Comparison of ENCODE assay signal across 8 cellular contexts in the genomic region with DNA sequence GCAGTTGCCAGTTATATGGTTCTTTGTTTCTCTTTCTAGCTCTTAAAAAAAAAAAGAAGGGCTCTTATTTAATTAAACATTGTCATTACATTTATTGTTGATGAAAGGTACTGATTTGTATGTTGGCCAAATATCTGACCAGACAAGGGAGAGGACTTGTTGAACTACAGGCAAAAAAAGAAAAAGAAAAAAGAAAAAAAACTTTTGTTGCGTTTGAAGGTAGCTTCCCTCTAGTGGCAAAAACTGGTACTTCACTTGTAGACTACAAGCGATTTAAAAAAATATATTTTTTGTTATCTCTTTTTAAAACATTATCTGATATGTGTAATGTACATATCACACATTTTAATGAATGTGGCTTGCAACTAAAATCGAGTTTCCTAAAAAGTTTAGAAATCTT.
DNase-seq lines count a peak whose midpoint lies in the region; ATAC-seq, FAIRE-seq and TF ChIP-seq lines count a peak whose summit lies in the region.

No MANE protein-coding gene starts in this region.

- TF ChIP-seq CTCF in GM12874 (IDR thresholded peaks at IDR 0.05; ENCODE audit: insufficient read depth, low read depth, low read length) (peak; percentile 47; the same call in 1 of the 2 replicates), psoas muscle (IDR thresholded peaks at IDR 0.05) (peak; percentile 65)

- intact Hi-C loops in psoas muscle (cut with DNase I), result loop anchor here in 1 of 2 donors (10.0 kb wide), 1 partner anchor 286 kb away; no protein-coding TSS in a partner anchor

- peak; percentile 59 for FAIRE-seq in endometrium (lab: Jason Lieb, UNC)

- ATAC-seq in psoas muscle (no peak), GM21723 (IDR thresholded peaks at IDR 0.05; ENCODE audit: unreplicated experiment) (no peak), HG03432 (IDR thresholded peaks at IDR 0.05; ENCODE audit: unreplicated experiment) (no peak), HG03378 (IDR thresholded peaks at IDR 0.05; ENCODE audit: unreplicated experiment) (no peak)

- no peak overlapping the region for H3K27ac ChIP-seq in psoas muscle

- no peaks in the 10 kb centered on the region for H3K9me3 ChIP-seq in psoas muscle

- 16 to 22% (median 19%) methylated on average over 3 of the region's 3 CpGs for WGBS in psoas muscle, 3 donors

- no peaks in the 10 kb centered on the region for H3K27me3 ChIP-seq in psoas muscle (ENCODE audit: insufficient read depth in 3 of 3, low read length in 2 of 3)

- DNase-seq in NCI-H69 (lab: John Stamatoyannopoulos, UW) (peak; percentile 71), psoas muscle (no peak), occipital lobe (lab: John Stamatoyannopoulos, UW) (no peak)

- H3K36me3 ChIP-seq in psoas muscle (ENCODE audit: insufficient read depth in 1 of 2, low read depth in 1 of 2), result no peaks in the 10 kb centered on the region

- H3K4me3 ChIP-seq in psoas muscle, result no peak overlapping the region

- H3K4me1 ChIP-seq in psoas muscle, result no peaks in the 10 kb centered on the region
